Comparison of ENCODE assay signal across 7 cellular contexts in genomic region chr9:110132531-110132930, GRCh38.
DNase-seq lines count a peak whose midpoint lies in the region; ATAC-seq, FAIRE-seq and TF ChIP-seq lines count a peak whose summit lies in the region.
"Not testable (repeated sequence)": the region's sequence is repeated elsewhere in the genome, so short reads cannot be mapped to it uniquely, and the experiment has no call there.

No MANE protein-coding gene starts in this region.

- H3K9me2 ChIP-seq in DOHH2 (replicated peaks; ENCODE audit: control insufficient read depth, low read length), result not testable (repeated sequence)

- not testable (repeated sequence) for H3K27me3 Mint-ChIP-seq in HFFc6 (ENCODE audit: insufficient read depth)

- not testable (repeated sequence) for TF ChIP-seq EP300 in GM12878 (IDR thresholded peaks at IDR 0.05; ENCODE audit: borderline replicate concordance in 1 of 2, control insufficient read depth in 1 of 2, low read depth in 2 of 2, low read length in 2 of 2); gastroesophageal sphincter (IDR thresholded peaks at IDR 0.05)

- H2AFZ ChIP-seq in GM12878 (ENCODE audit: control insufficient read depth, low read depth, low read length); neuronal stem cell (ENCODE audit: low read length): not testable (repeated sequence)

- in situ Hi-C loops in GM12878 (cut with MboI), result loop anchor here (25.0 kb wide), 1 partner anchor 1880 kb away; no protein-coding TSS in a partner anchor

- SMC1A ChIA-PET in GM12878 (lab: Charles Lee; ENCODE audit: uncharacterized antibody, unreplicated experiment), result interaction anchor here (0.6 to 11.2 kb wide), 11 partner anchors 16 to 1805 kb away, joined by 3 to 460 read pairs (median 5); no protein-coding TSS in a partner anchor

- not testable (repeated sequence) for H3K27me3 ChIP-seq in DOHH2 (ENCODE audit: control insufficient read depth, low read length); GM12878 (replicated peaks in 1 of 2; ENCODE audit: control insufficient read depth in 2 of 2, insufficient read depth in 2 of 2, low read length in 1 of 2); gastroesophageal sphincter; neuronal stem cell (ENCODE audit: control insufficient read depth in 3 of 3, insufficient read depth in 3 of 3, low read depth in 1 of 3, low read length in 3 of 3); subcutaneous abdominal adipose tissue (ENCODE audit: control insufficient read depth in 5 of 5, insufficient read depth in 4 of 5, low read length in 5 of 5)

- TF ChIP-seq RAD21 in GM12878 (IDR thresholded peaks at IDR 0.05; ENCODE audit: insufficient read depth, low read depth, low read length), result not testable (repeated sequence)

- not testable (repeated sequence) for H3K14ac ChIP-seq in neuronal stem cell (ENCODE audit: low read length)

- H3K79me1 ChIP-seq in neuronal stem cell (ENCODE audit: low read depth, low read length), result not testable (repeated sequence)

- H3K36me3 ChIP-seq in DOHH2 (ENCODE audit: control insufficient read depth, low read length) (peaks cover 76% of the 10 kb centered on the region), GM12878 (ENCODE audit: control insufficient read depth in 2 of 2, insufficient read depth in 2 of 2, low read length in 1 of 2) (peaks cover 5 to 20% of the 10 kb centered on the region in 2 experiments), gastroesophageal sphincter (peaks cover 0 to 17% of the 10 kb centered on the region in 2 donors), neuronal stem cell (replicated peaks in 1 of 2; ENCODE audit: control insufficient read depth in 2 of 2, insufficient read depth in 2 of 2, low read length in 2 of 2) (peaks cover 11 to 59% of the 10 kb centered on the region in 2 donors), subcutaneous abdominal adipose tissue (ENCODE audit: control insufficient read depth in 5 of 5, insufficient read depth in 5 of 5, low read length in 5 of 5) (peaks cover 0 to 17% (median 16%) of the 10 kb centered on the region in 5 donors)

- not testable (repeated sequence) for H2BK15ac ChIP-seq in neuronal stem cell (ENCODE audit: low read length)

- H4K8ac ChIP-seq in neuronal stem cell (ENCODE audit: low read depth, low read length), result not testable (repeated sequence)

- not testable (repeated sequence) for H3K4ac ChIP-seq in neuronal stem cell (ENCODE audit: low read length)

- peaks cover 26% of the 10 kb centered on the region for H3F3A ChIP-seq in DOHH2 (ENCODE audit: control insufficient read depth, insufficient read depth)

- not testable (repeated sequence) for TF ChIP-seq CTCF in DOHH2 (IDR thresholded peaks at IDR 0.05; ENCODE audit: low read depth, low read length, poor library complexity, severe bottlenecking); HFFc6 (IDR thresholded peaks at IDR 0.05); RWPE1 (conservative IDR thresholded peaks at IDR 0.05; ENCODE audit: low read depth); GM12878 (IDR thresholded peaks at IDR 0.05 in 2 of 3, conservative IDR thresholded peaks at IDR 0.05 in 1 of 3; ENCODE audit: control insufficient read depth in 2 of 3, extremely low read depth in 1 of 3, insufficient read depth in 1 of 3, low read depth in 3 of 3, low read length in 3 of 3); gastroesophageal sphincter (IDR thresholded peaks at IDR 0.05)

- H3K23ac ChIP-seq in neuronal stem cell (ENCODE audit: low read depth, low read length, poor library complexity), result not testable (repeated sequence)

- peak overlapping the region; percentile 71; the same call in 1 of the 2 replicates for H3K27ac Mint-ChIP-seq in HFFc6

- not testable (repeated sequence) for H3K9me3 Mint-ChIP-seq in HFFc6

- H3K27ac ChIP-seq in DOHH2 (ENCODE audit: low read depth, low read length) (peak overlapping the region; percentile 95; the same call in 1 of the 2 replicates), RWPE1 (peak overlapping the region; percentile 40; the same call in 1 of the 2 replicates), GM12878 (ENCODE audit: control insufficient read depth, insufficient read depth) (peak overlapping the region; percentile 15), gastroesophageal sphincter (peak overlapping the region in 3 of 4 donors; percentile 10 to 90 (median 89)), subcutaneous abdominal adipose tissue (ENCODE audit: low read depth, low read length) (peak overlapping the region; percentile 86)
- not testable (repeated sequence) for H3K27ac ChIP-seq in neuronal stem cell (replicated peaks; ENCODE audit: low read length)

- not testable (repeated sequence) for FAIRE-seq in GM12878 (lab: Jason Lieb, UNC)

- ATAC-seq in GM12878, gastroesophageal sphincter: not testable (repeated sequence)

- peak overlapping the region; percentile 68 for H3K18ac ChIP-seq in neuronal stem cell (ENCODE audit: low read length)

- not testable (repeated sequence) for H2BK12ac ChIP-seq in neuronal stem cell (ENCODE audit: low read length)

- peaks cover 94% of the 10 kb centered on the region for H3K4me1 Mint-ChIP-seq in HFFc6 (ENCODE audit: low read depth)

- POLR2A ChIA-PET in RWPE1 (lab: Yijun Ruan, JAX; ENCODE audit: low non-redundant PET), result not testable (repeated sequence)
- POLR2A ChIA-PET in GM12878 (lab: Charles Lee), result interaction anchor here (0.5 to 10.9 kb wide), 10 partner anchors 15 to 642 kb away, joined by 3 to 262 read pairs (median 4); no protein-coding TSS in a partner anchor

- H3K79me2 ChIP-seq in DOHH2 (ENCODE audit: control insufficient read depth, low read length) (peaks cover 97% of the 10 kb centered on the region), GM12878 (ENCODE audit: control insufficient read depth, insufficient read depth, low read length) (peaks cover 69% of the 10 kb centered on the region)

- H3K4me1 ChIP-seq in DOHH2 (ENCODE audit: control insufficient read depth, low read length), result peaks cover 68% of the 10 kb centered on the region
- peaks cover 48% of the 10 kb centered on the region for H3K4me1 ChIP-seq in GM12878 (ENCODE audit: control insufficient read depth, insufficient read depth, low read length)
- peaks cover 8 to 87% (median 26%) of the 10 kb centered on the region in 3 donors for H3K4me1 ChIP-seq in gastroesophageal sphincter
- peaks cover 10 to 29% of the 10 kb centered on the region in 2 donors for H3K4me1 ChIP-seq in neuronal stem cell (ENCODE audit: control insufficient read depth in 2 of 2, insufficient read depth in 1 of 2, low read depth in 1 of 2, low read length in 2 of 2)
- peaks cover 8 to 42% (median 26%) of the 10 kb centered on the region in 5 donors for H3K4me1 ChIP-seq in subcutaneous abdominal adipose tissue (ENCODE audit: control insufficient read depth in 5 of 5, insufficient read depth in 5 of 5, low read length in 5 of 5)

- RAD21 ChIA-PET in GM12878 (lab: Charles Lee; ENCODE audit: unreplicated experiment), result interaction anchor here (0.8 to 14.4 kb wide), 4 partner anchors 16 to 226 kb away, joined by 3 to 396 read pairs (median 172); no protein-coding TSS in a partner anchor

- H3K36me3 Mint-ChIP-seq in HFFc6 (ENCODE audit: low read depth), result peaks cover 26% of the 10 kb centered on the region

- intact Hi-C loops in GM12878 (cut with micrococcal nuclease; ENCODE audit: unreplicated experiment), result not testable (repeated sequence)

- H3K9me3 ChIP-seq in DOHH2 (ENCODE audit: control insufficient read depth, insufficient read depth, low read length); GM12878 (replicated peaks; ENCODE audit: control insufficient read depth, insufficient read depth, low read length); gastroesophageal sphincter; neuronal stem cell (replicated peaks in 1 of 2; ENCODE audit: control insufficient read depth in 2 of 2, insufficient read depth in 1 of 2, low read depth in 1 of 2, low read length in 2 of 2); subcutaneous abdominal adipose tissue (ENCODE audit: control insufficient read depth in 5 of 5, low read length in 5 of 5): not testable (repeated sequence)

- not testable (repeated sequence) for BruUV-seq in GM12878 (replicated peaks; lab: Mats Ljungman, UMichigan)

- not testable (repeated sequence) for H2BK5ac ChIP-seq in neuronal stem cell (ENCODE audit: low read length)

- WGBS in GM12878 (ENCODE audit: insufficient coverage, insufficient replicate concordance, low lambda C conversion rate, missing lambda C conversion rate), result 73% methylated on average over 3 of the region's 3 CpGs
- 83 to 89% methylated on average over 3 of the region's 3 CpGs for WGBS in gastroesophageal sphincter (ENCODE audit: low coverage in 1 of 2), 2 donors
- no CpG with 5 or more reads among the region's 3 CpGs for WGBS in neuronal stem cell (ENCODE audit: extremely low coverage in 2 of 2, insufficient read length in 2 of 2, insufficient replicate concordance in 1 of 2), 2 donors

- peak overlapping the region; percentile 95 for H3K4me2 ChIP-seq in DOHH2 (ENCODE audit: low read length)
- H3K4me2 ChIP-seq in GM12878 (ENCODE audit: control insufficient read depth, insufficient read depth); neuronal stem cell (ENCODE audit: insufficient read depth, low read length, poor library complexity, severe bottlenecking): not testable (repeated sequence)

- peak overlapping the region; percentile 54 for H4K91ac ChIP-seq in neuronal stem cell (ENCODE audit: low read depth, low read length, poor library complexity)

- not testable (repeated sequence) for TF ChIP-seq POLR2A in GM12878 (IDR thresholded peaks at IDR 0.05; ENCODE audit: low read depth, low read length); gastroesophageal sphincter (IDR thresholded peaks at IDR 0.05)

- H3K4me3 ChIP-seq in DOHH2 (ENCODE audit: low read length); GM12878; gastroesophageal sphincter; neuronal stem cell (ENCODE audit: low read length in 2 of 2); subcutaneous abdominal adipose tissue (ENCODE audit: low read depth in 1 of 5, low read length in 5 of 5): not testable (repeated sequence)

- CTCF ChIA-PET in RWPE1 (lab: Yijun Ruan, JAX), result interaction anchor here (0.5 kb wide), 1 partner anchor 229 kb away, joined by 3 read pairs; no protein-coding TSS in a partner anchor
- CTCF ChIA-PET in GM12878 (lab: Yijun Ruan, JAX), result interaction anchor here (1.0 to 9.5 kb wide), 7 partner anchors 11 to 229 kb away, joined by 3 to 123 read pairs (median 4); no protein-coding TSS in a partner anchor

- H2AK5ac ChIP-seq in neuronal stem cell (ENCODE audit: low read depth, low read length), result not testable (repeated sequence)

- not testable (repeated sequence) for H3K9ac ChIP-seq in GM12878 (ENCODE audit: control insufficient read depth, insufficient read depth, low read length); neuronal stem cell (ENCODE audit: low read depth, low read length, poor library complexity)
- H3K9ac ChIP-seq in subcutaneous abdominal adipose tissue (ENCODE audit: low read length in 5 of 5), result peak overlapping the region in 1 of 5 donors; percentile 74

- not testable (repeated sequence) for H3K4me3 Mint-ChIP-seq in HFFc6

- not testable (repeated sequence) for H4K20me1 ChIP-seq in DOHH2 (ENCODE audit: control insufficient read depth, insufficient read depth, low read depth, low read length); GM12878 (ENCODE audit: control insufficient read depth, insufficient read depth)

- not testable (repeated sequence) for H2BK120ac ChIP-seq in neuronal stem cell (ENCODE audit: low read depth, low read length)

- DNase-seq in HFFc6; RWPE1 (ENCODE audit: low spot score); GM12878 (ENCODE audit: low read depth, low spot score); neuronal stem cell (ENCODE audit: low spot score): not testable (repeated sequence)
